In the genomic region with DNA sequence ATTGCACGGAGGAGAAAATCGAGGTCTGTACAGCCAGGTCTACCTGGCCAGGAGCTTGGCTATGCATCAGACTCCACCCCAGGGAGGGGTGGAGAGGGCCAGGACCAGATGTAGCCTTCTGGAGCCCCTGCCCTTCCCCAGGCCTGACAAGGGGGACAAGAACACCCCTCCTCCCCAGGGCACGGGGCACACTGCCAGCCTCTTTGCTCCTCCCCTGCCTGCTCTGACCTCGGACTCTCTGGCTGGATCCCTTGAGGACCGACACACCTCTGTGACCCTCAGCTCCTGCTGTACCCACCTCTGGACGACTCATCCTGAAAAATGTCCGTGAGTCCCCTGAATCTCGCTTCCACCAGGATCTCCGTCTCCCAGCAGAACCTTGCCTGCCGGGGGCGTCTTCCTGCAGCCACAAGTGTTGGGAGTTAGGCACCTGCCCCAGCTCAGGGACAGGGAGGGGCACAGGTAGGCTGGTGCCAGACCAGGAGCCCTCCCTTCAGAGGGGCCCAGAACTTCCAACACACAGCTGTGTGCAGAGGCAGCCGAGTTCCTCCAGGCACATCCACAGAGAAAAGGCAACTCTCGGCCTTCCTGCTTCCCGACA, we compare ENCODE assay signal across 17 cellular contexts. TPM values are rescaled to one million over a fixed set of nuclear protein-coding genes. Genes with fewer than 3 reads are reported as not detected.
A peak's percentile ranks its signal among the peaks of the same experiment; 100 is the strongest.
DNase-seq lines count a peak whose midpoint lies in the region; ATAC-seq and TF ChIP-seq lines count a peak whose summit lies in the region.
"Had no signal": no experiment of that assay in that cellular context is flagged by ENCODE, and none has a peak within 500 bp of the region (broad histone marks: within the 10 kb centered on the region; RNA-seq: fewer than 3 reads in every experiment).

No MANE protein-coding gene starts in this region.

- ATAC-seq in left cardiac atrium (no peak), Right ventricle myocardium superior (ENCODE audit: poor library complexity) (no peak)
- ATAC-seq in activated naive CD8-positive, alpha-beta T cell treated with anti-CD3 and anti-CD28 coated beads, Interleukin-2, amount 50 U/mL, for 24 hours = no peak

- no peak overlapping the region for H2AK5ac ChIP-seq in H9 (ENCODE audit: insufficient read length, low read length)

- H3K9me3 ChIP-seq in H9 (ENCODE audit: control insufficient read depth, low read depth, low read length) (no peaks in the 10 kb centered on the region), osteoblast (ENCODE audit: low read depth, low read length) (no peaks in the 10 kb centered on the region)
- H3K9me3 ChIP-seq: BLaER1 had no signal

- no peak overlapping the region for H2BK120ac ChIP-seq in H9 (ENCODE audit: low read depth, low read length, poor library complexity, severe bottlenecking)

- H3K27me3 ChIP-seq in H9 (ENCODE audit: insufficient read depth, low read length) (no peaks in the 10 kb centered on the region), osteoblast (ENCODE audit: insufficient read depth, low read length) (no peaks in the 10 kb centered on the region)
- H3K27me3 ChIP-seq: BLaER1 had no signal

- H3K27ac ChIP-seq in H9 (ENCODE audit: insufficient read length, low read depth, low read length) (no peak overlapping the region), osteoblast (ENCODE audit: low read depth, low read length) (no peak overlapping the region)
- H3K27ac ChIP-seq: 22Rv1, BLaER1 had no signal

- H2BK20ac ChIP-seq in H9 (ENCODE audit: low read depth, low read length, poor library complexity, severe bottlenecking) = no peak overlapping the region

- no peak overlapping the region for H4K8ac ChIP-seq in H9 (replicated peaks; ENCODE audit: insufficient read length, low read depth, low read length)

- H3K27ac Mint-ChIP-seq in H9 (no peak overlapping the region), glutamatergic neuron (ENCODE audit: unreplicated experiment) (no peak overlapping the region)
- H3K27ac Mint-ChIP-seq in activated naive CD8-positive, alpha-beta T cell treated with anti-CD3 and anti-CD28 coated beads, Interleukin-2, amount 50 U/mL, for 24 hours = no peak overlapping the region
- H3K27ac Mint-ChIP-seq in activated T-cell treated with anti-CD3 and anti-CD28 coated beads, Interleukin-2, amount 50 U/mL, for 24 hours = no peak overlapping the region
- H3K27ac Mint-ChIP-seq: CD4-positive, CD25-positive, alpha-beta regulatory T cell; HFFc6 had no signal

- no peak overlapping the region for H2BK5ac ChIP-seq in H9 (ENCODE audit: insufficient read length, low read length)

- no peak overlapping the region for H3K9ac ChIP-seq in H9 (ENCODE audit: extremely low read depth, insufficient read length, low read length)
- H3K9ac ChIP-seq: BLaER1 had no signal

- H3K4me3 Mint-ChIP-seq in H9 = no peak overlapping the region
- no peak overlapping the region for H3K4me3 Mint-ChIP-seq in glutamatergic neuron (ENCODE audit: unreplicated experiment)
- H3K4me3 Mint-ChIP-seq in activated naive CD8-positive, alpha-beta T cell treated with anti-CD3 and anti-CD28 coated beads, Interleukin-2, amount 50 U/mL, for 24 hours = no peak overlapping the region
- no peak overlapping the region for H3K4me3 Mint-ChIP-seq in activated T-cell treated with anti-CD3 and anti-CD28 coated beads, Interleukin-2, amount 50 U/mL, for 24 hours
- H3K4me3 Mint-ChIP-seq: CD4-positive, CD25-positive, alpha-beta regulatory T cell; HFFc6 had no signal

- H3K27me3 Mint-ChIP-seq in H9 (ENCODE audit: low read depth) = peaks cover 24% of the 10 kb centered on the region
- H3K27me3 Mint-ChIP-seq in glutamatergic neuron (ENCODE audit: unreplicated experiment) = peaks cover 10% of the 10 kb centered on the region
- peaks cover 9% of the 10 kb centered on the region for H3K27me3 Mint-ChIP-seq in activated naive CD8-positive, alpha-beta T cell treated with anti-CD3 and anti-CD28 coated beads, Interleukin-2, amount 50 U/mL, for 24 hours
- H3K27me3 Mint-ChIP-seq in activated T-cell treated with anti-CD3 and anti-CD28 coated beads, Interleukin-2, amount 50 U/mL, for 24 hours = peaks cover 15% of the 10 kb centered on the region

- no peaks in the 10 kb centered on the region; a peak in 1 of 7 replicates for H3K36me3 Mint-ChIP-seq in H9 (ENCODE audit: insufficient read depth in 1 of 3, low read depth in 3 of 3)
- peaks cover 8% of the 10 kb centered on the region for H3K36me3 Mint-ChIP-seq in glutamatergic neuron (ENCODE audit: unreplicated experiment)
- no peaks in the 10 kb centered on the region for H3K36me3 Mint-ChIP-seq in activated naive CD8-positive, alpha-beta T cell treated with anti-CD3 and anti-CD28 coated beads, Interleukin-2, amount 50 U/mL, for 24 hours (ENCODE audit: low read depth)
- no peaks in the 10 kb centered on the region for H3K36me3 Mint-ChIP-seq in activated T-cell treated with anti-CD3 and anti-CD28 coated beads, Interleukin-2, amount 50 U/mL, for 24 hours (ENCODE audit: low read depth)
- H3K36me3 Mint-ChIP-seq: CD4-positive, CD25-positive, alpha-beta regulatory T cell had no signal

- no peak for TF ChIP-seq CTCF in H9 (conservative IDR thresholded peaks at IDR 0.05)
- TF ChIP-seq CTCF in glutamatergic neuron (IDR thresholded peaks at IDR 0.05; ENCODE audit: partially characterized antibody, unreplicated experiment) = no peak
- TF ChIP-seq CTCF in osteoblast (IDR thresholded peaks at IDR 0.05; ENCODE audit: extremely low read depth, low read depth, low read length) = no peak

- H3K4me3 ChIP-seq in osteoblast (ENCODE audit: insufficient read depth, low read length) = no peak overlapping the region
- H3K4me3 ChIP-seq: BLaER1 had no signal

- H2AFZ ChIP-seq in H9 (ENCODE audit: low read length) (no peak overlapping the region), osteoblast (ENCODE audit: low read length) (no peak overlapping the region)

- no CpG with 5 or more reads among the region's 14 CpGs for WGBS in H9 (ENCODE audit: extremely low coverage, insufficient read length, low lambda C conversion rate)

- H3K23ac ChIP-seq in H9 (ENCODE audit: insufficient read length, low read depth, low read length) = no peak overlapping the region

- H3K56ac ChIP-seq in H9 (ENCODE audit: insufficient read length, low read depth, low read length) = no peak overlapping the region

- no peaks in the 10 kb centered on the region for H3K79me1 ChIP-seq in H9 (ENCODE audit: insufficient read depth, low read depth, low read length, poor library complexity, severe bottlenecking)

- H2BK12ac ChIP-seq in H9 (ENCODE audit: insufficient read length, low read depth, low read length) = no peak overlapping the region

- no peak overlapping the region for H2BK15ac ChIP-seq in H9 (ENCODE audit: low read depth, low read length)

- H3K23me2 ChIP-seq in H9 (ENCODE audit: insufficient read length, low read depth, low read length, poor library complexity, severe bottlenecking) = no peaks in the 10 kb centered on the region

- no peak overlapping the region for H3K4ac ChIP-seq in H9 (ENCODE audit: low read depth, low read length)

- H3K14ac ChIP-seq in H9 (ENCODE audit: insufficient read depth, low read length) = peak overlapping the region; percentile 44; the same call in 1 of the 2 replicates

- H4K91ac ChIP-seq in H9 (ENCODE audit: insufficient read length, low read depth, low read length) = no peak overlapping the region

- H3K79me2 ChIP-seq in H9 (ENCODE audit: insufficient read depth, low read length) = no peaks in the 10 kb centered on the region
- H3K79me2 ChIP-seq in osteoblast (ENCODE audit: insufficient read depth, low read length) = no peaks in the 10 kb centered on the region

- no peak overlapping the region for H3K4me2 ChIP-seq in H9 (ENCODE audit: insufficient read depth, insufficient read length, low read length)
- H3K4me2 ChIP-seq in osteoblast (ENCODE audit: insufficient read depth, low read length) = no peak overlapping the region
- H3K4me2 ChIP-seq: BLaER1 had no signal

- no peaks in the 10 kb centered on the region for H3K36me3 ChIP-seq in osteoblast (ENCODE audit: insufficient read depth, low read length)

- H3K4me1 Mint-ChIP-seq in H9 (no peaks in the 10 kb centered on the region), glutamatergic neuron (ENCODE audit: low read depth, unreplicated experiment) (no peaks in the 10 kb centered on the region)
- H3K4me1 Mint-ChIP-seq in activated naive CD8-positive, alpha-beta T cell treated with anti-CD3 and anti-CD28 coated beads, Interleukin-2, amount 50 U/mL, for 24 hours = no peaks in the 10 kb centered on the region
- no peaks in the 10 kb centered on the region for H3K4me1 Mint-ChIP-seq in activated T-cell treated with anti-CD3 and anti-CD28 coated beads, Interleukin-2, amount 50 U/mL, for 24 hours (ENCODE audit: low read depth)
- H3K4me1 Mint-ChIP-seq: CD4-positive, CD25-positive, alpha-beta regulatory T cell had no signal

- DNase-seq in left cardiac atrium (peak; percentile 22), Right ventricle myocardium superior (no peak), H9 (no peak), glutamatergic neuron (peak; percentile 7), osteoblast (ENCODE audit: insufficient read length, low spot score, missing footprints) (peak; percentile 22), NOMO-1 treated with DMSO at 0.1 percent for 48 hours (lab: John Stamatoyannopoulos, UW; ENCODE audit: unreplicated experiment) (no peak)
- DNase-seq in activated naive CD8-positive, alpha-beta T cell treated with anti-CD3 and anti-CD28 coated beads, Interleukin-2, amount 50 U/mL, for 24 hours = no peak
- no peak for DNase-seq in activated T-cell treated with anti-CD3 and anti-CD28 coated beads, Interleukin-2, amount 50 U/mL, for 24 hours
- DNase-seq: CD4-positive, CD25-positive, alpha-beta regulatory T cell; DMS53; GF-D8; HCEC 1CT; HFFc6 had no signal

- no peak overlapping the region for H3K18ac ChIP-seq in H9 (ENCODE audit: insufficient read length, low read depth, low read length)

- H3K9me3 Mint-ChIP-seq in H9 (peaks cover 0 to 8% of the 10 kb centered on the region in 2 experiments; a peak in 2 of 5 replicates), glutamatergic neuron (ENCODE audit: unreplicated experiment) (peaks cover 2% of the 10 kb centered on the region)
- H3K9me3 Mint-ChIP-seq in activated naive CD8-positive, alpha-beta T cell treated with anti-CD3 and anti-CD28 coated beads, Interleukin-2, amount 50 U/mL, for 24 hours = no peaks in the 10 kb centered on the region
- no peaks in the 10 kb centered on the region for H3K9me3 Mint-ChIP-seq in activated T-cell treated with anti-CD3 and anti-CD28 coated beads, Interleukin-2, amount 50 U/mL, for 24 hours
- H3K9me3 Mint-ChIP-seq: CD4-positive, CD25-positive, alpha-beta regulatory T cell; HFFc6 had no signal

- H3K4me1 ChIP-seq in H9 (ENCODE audit: insufficient read depth, low read length) (no peaks in the 10 kb centered on the region), osteoblast (ENCODE audit: insufficient read depth, low read length) (no peaks in the 10 kb centered on the region)
- H3K4me1 ChIP-seq: BLaER1 had no signal

- H4K5ac ChIP-seq in H9 (ENCODE audit: insufficient read length, low read depth, low read length) = no peak overlapping the region

- H4K20me1 ChIP-seq in H9 (ENCODE audit: control insufficient read depth, insufficient read depth, insufficient read length) (no peaks in the 10 kb centered on the region), osteoblast (ENCODE audit: insufficient read depth, low read length) (no peaks in the 10 kb centered on the region)
- H4K20me1 ChIP-seq: BLaER1 had no signal

- H3T11ph ChIP-seq in H9 (ENCODE audit: low read length) = no peak overlapping the region

- intact Hi-C loops in left cardiac atrium (cut with DNase I) = no loop called here
- intact Hi-C loops in Right ventricle myocardium superior (cut with DNase I) = no loop called here

RNA-seq across cellular contexts. Expression of a gene that starts 21.8 kb away (rescaled TPM):
- total RNA-seq in left cardiac atrium = 1 to 10 TPM; 7.1 to 9.7 TPM
- 2.6 TPM for total RNA-seq in Right ventricle myocardium superior
- 2.3 and 2.8 TPM in 2 replicates for total RNA-seq in H9 (2021)
- total RNA-seq in glutamatergic neuron (ENCODE audit: unreplicated experiment) = 44.8 TPM
- total RNA-seq in osteoblast = 30.8 and 31.8 TPM in 2 replicates
- total RNA-seq: CD4-positive, CD25-positive, alpha-beta regulatory T cell had no signal

RNA-seq across cellular contexts. Expression of a gene that starts 29.2 kb away (rescaled TPM):
- total RNA-seq in left cardiac atrium (1 to 10 TPM; 1.9 TPM), Right ventricle myocardium superior (1.5 TPM), H9 (2021) (2.4 and 3.0 TPM in 2 replicates), glutamatergic neuron (ENCODE audit: unreplicated experiment) (5.9 TPM), osteoblast (11.5 and 12.3 TPM in 2 replicates)

RNA-seq across cellular contexts. Expression of a gene that starts 31.7 kb away (rescaled TPM):
- under 1 TPM; 0.13 to 0.24 TPM for total RNA-seq in left cardiac atrium
- total RNA-seq in Right ventricle myocardium superior = 0.13 TPM
- not detected in 2 replicates for total RNA-seq in H9 (2021)
- total RNA-seq in glutamatergic neuron (ENCODE audit: unreplicated experiment) = not detected
- total RNA-seq in osteoblast = not detected in 2 replicates
- total RNA-seq: A673; CD4-positive, CD25-positive, alpha-beta regulatory T cell; H1 had no signal

Comparison
In these comparisons a context has a peak if more than half of its experiments do, and no peak if none do; other contexts are left out.
1. DNase-seq: peak in left cardiac atrium (single experiment), glutamatergic neuron (single experiment) and osteoblast (single experiment); none in Right ventricle myocardium superior (single experiment), H9 (single experiment), NOMO-1 treated with DMSO at 0.1 percent for 48 hours (single experiment), activated naive CD8-positive, alpha-beta T cell treated with anti-CD3 and anti-CD28 coated beads, Interleukin-2, amount 50 U/mL, for 24 hours (single experiment) and activated T-cell treated with anti-CD3 and anti-CD28 coated beads, Interleukin-2, amount 50 U/mL, for 24 hours (single experiment).